ENCODE assay signal across 23 cellular contexts in the genomic region with DNA sequence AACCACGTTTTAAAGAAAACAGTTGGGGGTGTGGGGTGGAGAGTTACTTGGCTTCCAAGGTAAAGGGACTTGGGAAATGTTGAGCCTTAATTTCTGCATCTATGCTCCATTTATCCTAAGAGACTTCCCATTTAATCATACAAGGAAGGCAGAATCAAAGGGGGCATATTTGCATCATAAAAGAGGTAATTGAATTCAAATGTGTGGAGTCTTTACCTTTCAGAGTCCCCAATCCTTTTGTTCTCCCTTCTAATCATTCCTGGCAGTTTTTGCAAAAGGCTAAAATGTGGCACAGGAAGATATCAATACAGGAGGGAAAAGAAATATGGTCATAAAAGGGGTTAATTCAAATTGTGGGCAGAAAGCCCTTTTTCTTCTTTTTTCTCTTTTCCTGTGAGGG.
"Had no signal": no experiment of that assay in that cellular context is flagged by ENCODE, and none has a peak within 500 bp of the region (broad histone marks: within the 10 kb centered on the region; RNA-seq: fewer than 3 reads in every experiment).

No MANE protein-coding gene starts in this region.

- ATAC-seq: activated T-cell treated with anti-CD3 and anti-CD28 coated beads, Interleukin-2, amount 50 U/mL, for 4 hours; activated T-helper 17 cell treated with anti-CD3 and anti-CD28 coated beads, Interleukin-2, amount 50 U/mL, for 72 hours; naive thymus-derived CD4-positive, alpha-beta T cell; right cardiac atrium; T-helper 17 cell had no signal

- H3K27ac Mint-ChIP-seq: activated CD4-positive, alpha-beta memory T cell treated with anti-CD3 and anti-CD28 coated beads, Interleukin-2, amount 10 ng/mL, durations not matched to agents 7 days and 5 days; activated CD4-positive, alpha-beta T cell treated with anti-CD3 and anti-CD28 coated beads, Interleukin-2, amount 10 ng/mL, durations not matched to agents 7 days and 5 days; activated T-helper 17 cell treated with anti-CD3 and anti-CD28 coated beads, Interleukin-2, amount 50 U/mL, for 72 hours; mesothelial cell of epicardium; naive thymus-derived CD4-positive, alpha-beta T cell; T-helper 17 cell had no signal

- H3K9me3 Mint-ChIP-seq: activated CD4-positive, alpha-beta memory T cell treated with anti-CD3 and anti-CD28 coated beads, Interleukin-2, amount 10 ng/mL, durations not matched to agents 7 days and 5 days; activated CD4-positive, alpha-beta T cell treated with anti-CD3 and anti-CD28 coated beads, Interleukin-2, amount 10 ng/mL, durations not matched to agents 7 days and 5 days; activated T-helper 17 cell treated with anti-CD3 and anti-CD28 coated beads, Interleukin-2, amount 50 U/mL, for 72 hours; mesothelial cell of epicardium had no signal

- H3K27ac ChIP-seq: epithelial cell of prostate, suprapubic skin, tibial nerve had no signal

- H3K36me3 ChIP-seq: suprapubic skin, tibial nerve had no signal

- H3K36me3 Mint-ChIP-seq: mesothelial cell of epicardium had no signal

- H3K4me1 Mint-ChIP-seq: activated CD4-positive, alpha-beta memory T cell treated with anti-CD3 and anti-CD28 coated beads, Interleukin-2, amount 10 ng/mL, durations not matched to agents 7 days and 5 days; activated T-helper 17 cell treated with anti-CD3 and anti-CD28 coated beads, Interleukin-2, amount 50 U/mL, for 72 hours had no signal

- DNase-seq: activated CD4-positive, alpha-beta memory T cell treated with anti-CD3 and anti-CD28 coated beads, Interleukin-2, amount 10 ng/mL, durations not matched to agents 7 days and 5 days; activated CD4-positive, alpha-beta T cell treated with anti-CD3 and anti-CD28 coated beads for 1 hour; activated CD4-positive, alpha-beta T cell treated with anti-CD3 and anti-CD28 coated beads, Interleukin-2, amount 10 ng/mL, durations not matched to agents 7 days and 5 days; activated gamma-delta T cell treated with Interleukin-2 at 50 U/mL for 16 hours; activated naive CD4-positive, alpha-beta T cell treated with anti-CD3 and anti-CD28 coated beads, Interleukin-2, amount 50 U/mL, for 16 hours; activated T-cell treated with anti-CD3 and anti-CD28 coated beads, Interleukin-2, amount 50 U/mL, for 4 hours; amniotic stem cell; caudate nucleus; cortex of kidney; glutamatergic neuron; naive thymus-derived CD4-positive, alpha-beta T cell; posterior cingulate gyrus; right cardiac atrium; stimulated activated CD4-positive, alpha-beta T cell treated with anti-CD3 and anti-CD28 coated beads, Interleukin-15, amount 100 ng/mL, for 24 hours; stimulated activated CD4-positive, alpha-beta T cell treated with anti-CD3 and anti-CD28 coated beads, Interleukin-2, amount 100 ng/mL, for 24 hours; stimulated activated naive CD4-positive, alpha-beta T cell; T-helper 17 cell; T1000 had no signal

- H3K4me3 ChIP-seq: suprapubic skin, tibial nerve had no signal

- H3K9me3 ChIP-seq: suprapubic skin, tibial nerve had no signal

- H3K4me3 Mint-ChIP-seq: activated CD4-positive, alpha-beta memory T cell treated with anti-CD3 and anti-CD28 coated beads, Interleukin-2, amount 10 ng/mL, durations not matched to agents 7 days and 5 days; activated CD4-positive, alpha-beta T cell treated with anti-CD3 and anti-CD28 coated beads, Interleukin-2, amount 10 ng/mL, durations not matched to agents 7 days and 5 days; activated T-cell treated with anti-CD3 and anti-CD28 coated beads, Interleukin-2, amount 50 U/mL, for 4 hours; activated T-helper 17 cell treated with anti-CD3 and anti-CD28 coated beads, Interleukin-2, amount 50 U/mL, for 72 hours; mesothelial cell of epicardium; T-helper 17 cell had no signal

- H3K4me1 ChIP-seq: suprapubic skin, tibial nerve had no signal
